ENCODE assay signal across 22 cellular contexts in the genomic region with DNA sequence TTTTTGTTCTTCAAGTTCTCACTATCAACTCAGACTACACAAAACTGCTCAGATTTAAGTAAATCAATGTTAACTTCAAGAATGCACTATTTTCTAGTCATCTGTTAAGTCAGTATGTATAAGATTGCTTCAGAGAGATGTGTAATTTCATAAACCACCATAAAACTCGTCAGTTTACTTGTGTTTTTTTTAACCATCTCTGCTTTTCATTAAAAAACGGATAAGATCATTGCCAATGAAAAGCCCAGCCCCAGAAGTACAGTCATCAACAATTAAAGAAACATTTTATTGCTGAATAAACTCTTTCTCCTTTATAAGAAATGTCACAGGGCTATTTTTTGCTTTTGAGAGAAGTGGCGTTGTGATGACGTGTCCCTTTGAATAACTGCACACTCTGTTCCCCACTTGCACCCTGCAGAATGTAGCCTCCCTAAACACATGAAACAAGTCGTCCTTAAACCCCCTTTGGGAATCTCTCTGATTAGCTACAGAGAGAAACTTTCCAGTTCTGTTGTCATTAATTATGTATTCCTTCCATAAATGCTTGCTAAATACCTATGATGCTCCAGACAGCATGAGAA.
DNase-seq lines count a peak whose midpoint lies in the region; ATAC-seq and TF ChIP-seq lines count a peak whose summit lies in the region.
"Had no signal": no experiment of that assay in that cellular context is flagged by ENCODE, and none has a peak within 500 bp of the region (broad histone marks: within the 10 kb centered on the region; RNA-seq: fewer than 3 reads in every experiment).

No MANE protein-coding gene starts in this region.

- no peaks in the 10 kb centered on the region for H3K36me3 Mint-ChIP-seq in Caco-2 (ENCODE audit: insufficient read depth, unreplicated experiment)
- H3K36me3 Mint-ChIP-seq: CD4-positive, CD25-positive, alpha-beta regulatory T cell; T-cell had no signal

- H3K36me3 ChIP-seq in Caco-2 (ENCODE audit: control insufficient read depth, insufficient read depth, low read length) = no peaks in the 10 kb centered on the region

- no peaks in the 10 kb centered on the region for H3K4me1 ChIP-seq in Caco-2

- POLR2A ChIA-PET in Caco-2 (lab: Charles Lee) = no interaction called here

- H3K27me3 ChIP-seq in Caco-2 (replicated peaks; ENCODE audit: control insufficient read depth, insufficient read depth, low read length) = no peaks in the 10 kb centered on the region

- H3K4me1 Mint-ChIP-seq in Caco-2 (ENCODE audit: low read depth, unreplicated experiment) = no peaks in the 10 kb centered on the region
- H3K4me1 Mint-ChIP-seq: B cell; CD4-positive, CD25-positive, alpha-beta regulatory T cell; T-cell had no signal

- no peaks in the 10 kb centered on the region for H3K9me3 Mint-ChIP-seq in Caco-2 (ENCODE audit: unreplicated experiment)
- H3K9me3 Mint-ChIP-seq: T-cell had no signal

- no peak for TF ChIP-seq CTCF in fibroblast of mammary gland (conservative IDR thresholded peaks at IDR 0.05; ENCODE audit: control insufficient read depth, insufficient read depth, low read depth, low read length)
- TF ChIP-seq CTCF in Caco-2 (IDR thresholded peaks at IDR 0.05; ENCODE audit: insufficient read depth in 1 of 2, low read depth in 1 of 2, low read length in 1 of 2, severe bottlenecking in 1 of 2, unreplicated experiment in 1 of 2) = no peak

- no TSS peak for BruUV-seq in Caco-2 (replicated peaks; lab: Mats Ljungman, UMichigan)

- H3K27ac Mint-ChIP-seq in Caco-2 (ENCODE audit: unreplicated experiment) = no peak overlapping the region
- H3K27ac Mint-ChIP-seq: B cell; CD4-positive, CD25-positive, alpha-beta regulatory T cell; T-cell had no signal

- CTCF ChIA-PET in Caco-2 (lab: Charles Lee) = no interaction called here

- no peak overlapping the region for H3K4me3 Mint-ChIP-seq in Caco-2 (ENCODE audit: unreplicated experiment)
- H3K4me3 Mint-ChIP-seq: B cell; CD4-positive, CD25-positive, alpha-beta regulatory T cell; T-cell had no signal

- H3K27me3 Mint-ChIP-seq in Caco-2 (ENCODE audit: insufficient read depth, unreplicated experiment) = peaks cover 17% of the 10 kb centered on the region

- intact Hi-C loops in sciatic nerve (cut with DNase I) (no loop called here), Caco-2 (cut with micrococcal nuclease; ENCODE audit: unreplicated experiment) (no loop called here)

- no peaks in the 10 kb centered on the region for H3K9me3 ChIP-seq in Caco-2

- ATAC-seq in sciatic nerve = peak; percentile 38
- no peak for ATAC-seq in GM19463 (IDR thresholded peaks at IDR 0.05; ENCODE audit: unreplicated experiment)
- ATAC-seq: T-cell had no signal

- H3K4me3 ChIP-seq in fibroblast of mammary gland (ENCODE audit: control insufficient read depth, low read depth, low read length) (no peak overlapping the region), Caco-2 (ENCODE audit: low read depth, low read length) (no peak overlapping the region)

- DNase-seq in AG20443 (ENCODE audit: low spot score) (peak; percentile 31), GM04504 (ENCODE audit: low read depth) (peak; percentile 26), fibroblast of mammary gland (ENCODE audit: low read depth) (peak; percentile 76), sciatic nerve (ENCODE audit: low spot score) (no peak), HuH-7.5 (ENCODE audit: low spot score) (no peak), Caco-2 (no peak)
- DNase-seq: CD4-positive, CD25-positive, alpha-beta regulatory T cell; COR-L47; DMS153; H7; IMR-90; NCI-H1092 treated with DMSO at 0.1 percent for 48 hours; NCI-H1436 treated with DMSO at 0.1 percent for 48 hours; NCI-H2029 treated with DMSO at 0.1 percent for 48 hours; NCI-H226; NCI-H510A treated with DMSO at 0.1 percent for 48 hours; NCI-H748 treated with DMSO at 0.1 percent for 48 hours; NK-92 treated with Interleukin-12 subunit alpha and Interleukin-12 subunit beta, amount 100 ng/mL, for 24 hours; SIG-M5; T-cell had no signal

Comparison
In these comparisons a context has a peak if more than half of its experiments do, and no peak if none do; other contexts are left out.
1. DNase-seq: peak in AG20443 (single experiment), GM04504 (single experiment) and fibroblast of mammary gland (single experiment); none in sciatic nerve (single experiment), HuH-7.5 (single experiment) and Caco-2 (0 of 2).